In the genomic region with DNA sequence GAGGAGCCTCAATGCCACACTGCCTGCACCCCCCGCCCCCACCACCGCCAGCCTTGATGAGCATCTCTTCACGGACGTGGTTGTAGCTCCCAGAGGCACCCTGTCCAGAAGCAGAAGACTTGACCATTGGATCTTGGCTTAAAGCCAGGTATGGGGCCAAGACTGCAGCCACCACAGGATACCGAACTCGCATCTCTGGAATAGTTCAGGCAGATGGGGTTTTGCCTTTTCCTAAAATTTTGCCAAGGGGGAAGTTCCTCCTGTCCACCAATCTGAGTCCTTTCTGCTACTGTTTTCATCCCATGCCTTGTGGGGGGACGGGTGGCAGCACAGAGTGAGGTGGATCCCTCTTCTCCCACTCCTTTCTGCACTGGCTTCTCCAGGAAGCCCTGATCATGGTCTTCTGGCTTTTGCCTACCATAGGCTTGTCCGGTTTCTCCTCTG, we compare ENCODE assay signal across 9 cellular contexts. TPM values are rescaled to one million over a fixed set of nuclear protein-coding genes. Genes with fewer than 3 reads are reported as not detected.
DNase-seq lines count a peak whose midpoint lies in the region; ATAC-seq, FAIRE-seq and TF ChIP-seq lines count a peak whose summit lies in the region.
"Had no signal": no experiment of that assay in that cellular context is flagged by ENCODE, and none has a peak within 500 bp of the region (broad histone marks: within the 10 kb centered on the region; RNA-seq: fewer than 3 reads in every experiment).

No MANE protein-coding gene starts in this region.

- WGBS in upper lobe of left lung, 2 donors, result 46 to 78% methylated on average over 2 to 8 of the region's 8 CpGs

- H3K36me3 ChIP-seq in lower lobe of right lung, result no peaks in the 10 kb centered on the region
- H3K36me3 ChIP-seq in upper lobe of left lung, result no peaks in the 10 kb centered on the region

- H3K27me3 ChIP-seq in lower lobe of right lung (ENCODE audit: low read depth) (peaks cover 2% of the 10 kb centered on the region), upper lobe of left lung (peaks cover 0 to 2% (median under 1%) of the 10 kb centered on the region in 4 donors)

- H3K9me3 Mint-ChIP-seq in activated naive CD4-positive, alpha-beta T cell treated with anti-CD3 and anti-CD28 coated beads for 36 hours, result no peaks in the 10 kb centered on the region

- H3K4me3 Mint-ChIP-seq in activated naive CD4-positive, alpha-beta T cell treated with anti-CD3 and anti-CD28 coated beads for 36 hours, result peak overlapping the region; percentile 79

- H3K27me3 Mint-ChIP-seq in activated naive CD4-positive, alpha-beta T cell treated with anti-CD3 and anti-CD28 coated beads for 36 hours (ENCODE audit: low read depth), result peaks cover 3% of the 10 kb centered on the region

- H3K4me1 ChIP-seq in lower lobe of right lung (peaks cover 35% of the 10 kb centered on the region), upper lobe of left lung (peaks cover 23 to 41% (median 35%) of the 10 kb centered on the region in 4 donors)

- FAIRE-seq in D721Med (lab: Jason Lieb, UNC), result no peak

- ATAC-seq in lower lobe of right lung (no peak), upper lobe of left lung (ENCODE audit: low FRiP score in 2 of 2) (no peak), HG02840 (IDR thresholded peaks at IDR 0.05; ENCODE audit: low FRiP score, unreplicated experiment) (no peak), GM21381 (IDR thresholded peaks at IDR 0.05; ENCODE audit: unreplicated experiment) (no peak)

- H3K4me3 ChIP-seq in lower lobe of right lung, result peak overlapping the region; percentile 76
- H3K4me3 ChIP-seq in upper lobe of left lung, result peak overlapping the region in 3 of 4 donors; percentile 67 to 76 (median 68)

- no peak for TF ChIP-seq POLR2A in upper lobe of left lung (IDR thresholded peaks at IDR 0.05)

- H3K27ac Mint-ChIP-seq in activated naive CD4-positive, alpha-beta T cell treated with anti-CD3 and anti-CD28 coated beads for 36 hours, result peak overlapping the region; percentile 41

- H3K36me3 Mint-ChIP-seq in activated naive CD4-positive, alpha-beta T cell treated with anti-CD3 and anti-CD28 coated beads for 36 hours (ENCODE audit: low read depth), result peaks cover 8% of the 10 kb centered on the region

- CTCF ChIA-PET in activated naive CD4-positive, alpha-beta T cell treated with anti-CD3 and anti-CD28 coated beads for 36 hours (lab: Charles Lee), result interaction anchor here (1.2 to 1.5 kb wide), 2 partner anchors 158 to 309 kb away, joined by 4 to 6 read pairs; no protein-coding TSS in a partner anchor

- H3K9me3 ChIP-seq in lower lobe of right lung (no peaks in the 10 kb centered on the region), upper lobe of left lung (no peaks in the 10 kb centered on the region)

- peaks cover 55% of the 10 kb centered on the region for H3K4me1 Mint-ChIP-seq in activated naive CD4-positive, alpha-beta T cell treated with anti-CD3 and anti-CD28 coated beads for 36 hours (ENCODE audit: low read depth)

- no peak for TF ChIP-seq EP300 in upper lobe of left lung (IDR thresholded peaks at IDR 0.05)

- no peak for DNase-seq in activated naive CD4-positive, alpha-beta T cell treated with anti-CD3 and anti-CD28 coated beads for 36 hours
- no peak for DNase-seq in activated naive CD4-positive, alpha-beta T cell treated with anti-CD3 and anti-CD28 coated beads, Interleukin-2, amount 50 U/mL, for 16 hours
- DNase-seq in lower lobe of right lung, result no peak
- no peak for DNase-seq in upper lobe of left lung
- no peak for DNase-seq in D721Med (ENCODE audit: insufficient read length, low spot score)
- DNase-seq: DMS153 had no signal

- peak overlapping the region; percentile 66 for H3K27ac ChIP-seq in angular gyrus (ENCODE audit: low read depth, low read length)
- H3K27ac ChIP-seq in lower lobe of right lung, result no peak overlapping the region
- peak overlapping the region in 1 of 4 donors; percentile 52 for H3K27ac ChIP-seq in upper lobe of left lung

- intact Hi-C loops in activated naive CD4-positive, alpha-beta T cell treated with anti-CD3 and anti-CD28 coated beads for 36 hours (cut with micrococcal nuclease), result no loop called here
- intact Hi-C loops in lower lobe of right lung (cut with DNase I), result no loop called here

- no peak for TF ChIP-seq CTCF in lower lobe of right lung (IDR thresholded peaks at IDR 0.05)
- TF ChIP-seq CTCF in upper lobe of left lung (IDR thresholded peaks at IDR 0.05), result no peak
- TF ChIP-seq CTCF in D721Med (IDR thresholded peaks at IDR 0.05; ENCODE audit: insufficient read depth, missing control alignments), result no peak

RNA-seq across cellular contexts. Expression of a gene that starts 0.9 kb away (rescaled TPM):
- 10 to 100 TPM; 24.8 to 27.3 TPM for total RNA-seq in activated naive CD4-positive, alpha-beta T cell treated with anti-CD3 and anti-CD28 coated beads for 36 hours
- total RNA-seq in lower lobe of right lung (6.6 TPM), upper lobe of left lung (100 to 1,000 TPM in 1 of 6 donors, 10 to 100 TPM in 3, 1 to 10 TPM in 2; 7.3 to 137 (median 12.2) TPM)

RNA-seq across cellular contexts. Expression of a gene that starts 28.8 kb away (rescaled TPM):
- total RNA-seq in activated naive CD4-positive, alpha-beta T cell treated with anti-CD3 and anti-CD28 coated beads for 36 hours, result 10 to 100 TPM; 14.1 to 14.6 TPM
- total RNA-seq in lower lobe of right lung, result 6.6 TPM
- total RNA-seq in upper lobe of left lung, result 10 to 100 TPM in 1 of 6 donors, 1 to 10 TPM in 5; 1.5 to 24.1 (median 3.9) TPM

RNA-seq across cellular contexts. Expression of a gene that starts 32.3 kb away (rescaled TPM):
- total RNA-seq in activated naive CD4-positive, alpha-beta T cell treated with anti-CD3 and anti-CD28 coated beads for 36 hours, result 10 to 100 TPM; 35.5 to 37.5 TPM
- total RNA-seq in lower lobe of right lung (53.1 TPM), upper lobe of left lung (10 to 100 TPM; 34.6 to 88.4 (median 45.5) TPM)

RNA-seq across cellular contexts. Expression of a gene that starts 53.3 kb away (rescaled TPM):
- 10 to 100 TPM; 30.9 to 37.2 TPM for total RNA-seq in activated naive CD4-positive, alpha-beta T cell treated with anti-CD3 and anti-CD28 coated beads for 36 hours
- 62.7 TPM for total RNA-seq in lower lobe of right lung
- 100 to 1,000 TPM in 2 of 6 donors, 10 to 100 TPM in 4; 57.3 to 178 (median 75.4) TPM for total RNA-seq in upper lobe of left lung

RNA-seq across cellular contexts. Expression of a gene that starts 54.9 kb away (rescaled TPM):
- total RNA-seq in activated naive CD4-positive, alpha-beta T cell treated with anti-CD3 and anti-CD28 coated beads for 36 hours, result 1 to 10 TPM; 3.7 to 4.0 TPM
- 14.3 TPM for total RNA-seq in lower lobe of right lung
- 10 to 100 TPM; 12.8 to 17.8 (median 14.9) TPM for total RNA-seq in upper lobe of left lung
